In genomic region chr7:4267326-4268039, GRCh38 we compare ENCODE assay signal across 18 cellular contexts.
"Had no signal": no experiment of that assay in that cellular context is flagged by ENCODE, and none has a peak within 500 bp of the region (broad histone marks: within the 10 kb centered on the region; RNA-seq: fewer than 3 reads in every experiment).

No MANE protein-coding gene starts in this region.

- H3K4me3 Mint-ChIP-seq: activated naive CD8-positive, alpha-beta T cell treated with anti-CD3 and anti-CD28 coated beads for 36 hours; activated T-helper 1 cell treated with anti-CD3 and anti-CD28 coated beads, Interleukin-12 subunit alpha, Interleukin-12 subunit beta, Interleukin-2, Interleukin-4 antibody, amounts not matched to agents 30 ng/mL and 10 ng/mL and 1 ng/mL, durations not matched to agents 14 hours and 24 hours and 36 hours; memory B cell; naive thymus-derived CD4-positive, alpha-beta T cell had no signal

- H3K9me3 ChIP-seq: mucosa of descending colon, neutrophil had no signal

- H3K9me3 Mint-ChIP-seq: activated T-helper 1 cell treated with anti-CD3 and anti-CD28 coated beads, Interleukin-12 subunit alpha, Interleukin-12 subunit beta, Interleukin-2, Interleukin-4 antibody, amounts not matched to agents 30 ng/mL and 10 ng/mL and 1 ng/mL, durations not matched to agents 14 hours and 24 hours and 36 hours; memory B cell had no signal

- H3K4me1 Mint-ChIP-seq: activated naive CD8-positive, alpha-beta T cell treated with anti-CD3 and anti-CD28 coated beads for 36 hours; memory B cell; naive thymus-derived CD4-positive, alpha-beta T cell had no signal

- H3K27ac Mint-ChIP-seq: activated naive CD8-positive, alpha-beta T cell treated with anti-CD3 and anti-CD28 coated beads for 36 hours; activated T-helper 1 cell treated with anti-CD3 and anti-CD28 coated beads, Interleukin-12 subunit alpha, Interleukin-12 subunit beta, Interleukin-2, Interleukin-4 antibody, amounts not matched to agents 30 ng/mL and 10 ng/mL and 1 ng/mL, durations not matched to agents 14 hours and 24 hours and 36 hours; memory B cell; naive thymus-derived CD4-positive, alpha-beta T cell had no signal

- DNase-seq: activated CD4-positive, alpha-beta T cell treated with anti-CD3 and anti-CD28 coated beads for 1 hour; activated naive CD8-positive, alpha-beta T cell treated with anti-CD3 and anti-CD28 coated beads for 36 hours; amniotic stem cell; foreskin keratinocyte; hypothalamus; mucosa of descending colon; naive thymus-derived CD4-positive, alpha-beta T cell; stimulated activated CD4-positive, alpha-beta T cell treated with anti-CD3 and anti-CD28 coated beads, Interleukin-12 subunit alpha, Interleukin-12 subunit beta, amount 100 ng/mL, for 4 hours; stimulated activated CD4-positive, alpha-beta T cell treated with anti-CD3 and anti-CD28 coated beads, Interleukin-1b, Interleukin-23, amount 100 ng/mL, for 48 hours; stimulated activated CD8-positive, alpha-beta memory T cell treated with anti-CD3 and anti-CD28 coated beads, Interleukin-4, amount 100 ng/mL, for 48 hours; stimulated activated naive CD4-positive, alpha-beta T cell treated with Interleukin-2 at 50 U/mL for 16 hours; SW 1271; T-helper 2 cell had no signal

- H3K36me3 ChIP-seq: neutrophil had no signal

- H3K36me3 Mint-ChIP-seq: activated naive CD8-positive, alpha-beta T cell treated with anti-CD3 and anti-CD28 coated beads for 36 hours; memory B cell; naive thymus-derived CD4-positive, alpha-beta T cell had no signal

- H3K27ac ChIP-seq: foreskin keratinocyte, neutrophil, tibial nerve, VCaP had no signal

- H3K4me1 ChIP-seq: foreskin keratinocyte, tibial nerve had no signal

- H3K27me3 ChIP-seq: foreskin keratinocyte, tibial nerve had no signal

- H3K27me3 Mint-ChIP-seq: memory B cell had no signal

- H3K4me3 ChIP-seq: mucosa of descending colon, tibial nerve had no signal
